ENCODE assay signal across 18 cellular contexts in genomic region chr18:43651067-43651466, GRCh38.
DNase-seq lines count a peak whose midpoint lies in the region; ATAC-seq and TF ChIP-seq lines count a peak whose summit lies in the region.
"Had no signal": no experiment of that assay in that cellular context is flagged by ENCODE, and none has a peak within 500 bp of the region (broad histone marks: within the 10 kb centered on the region; RNA-seq: fewer than 3 reads in every experiment).

No MANE protein-coding gene starts in this region.

- H3K79me2 ChIP-seq in hepatocyte, result no peaks in the 10 kb centered on the region

- WGBS in endodermal cell (ENCODE audit: insufficient coverage in 1 of 2, insufficient read length in 1 of 2), 2 experiments, result no CpG with 5 or more reads among the region's 2 CpGs
- 19% methylated on average over 2 of the region's 2 CpGs for WGBS in hepatocyte (ENCODE audit: low lambda C conversion rate, missing lambda C conversion rate)

- peaks cover 35% of the 10 kb centered on the region for H3K9me3 ChIP-seq in endodermal cell (ENCODE audit: control insufficient read depth, low read length)
- H3K9me3 ChIP-seq in hepatocyte (ENCODE audit: low read depth), result no peaks in the 10 kb centered on the region
- no peaks in the 10 kb centered on the region for H3K9me3 ChIP-seq in T-helper 17 cell (ENCODE audit: control insufficient read depth, low read length, poor library complexity, severe bottlenecking)
- H3K9me3 ChIP-seq in Peyer's patch, result no peaks in the 10 kb centered on the region

- no peak overlapping the region for H2AFZ ChIP-seq in hepatocyte

- H3K9me2 ChIP-seq in hepatocyte (replicated peaks; ENCODE audit: insufficient read depth), result no peaks in the 10 kb centered on the region

- no peak overlapping the region for H3K9ac ChIP-seq in endodermal cell (ENCODE audit: extremely low read depth, low read length, poor library complexity, severe bottlenecking)
- H3K9ac ChIP-seq: BLaER1 had no signal

- no peak overlapping the region for H3K27ac Mint-ChIP-seq in endodermal cell
- H3K27ac Mint-ChIP-seq in nephron, result peak overlapping the region in 2 of 3 experiments; percentile 22 to 83
- H3K27ac Mint-ChIP-seq in T-helper 17 cell, result no peak overlapping the region
- H3K27ac Mint-ChIP-seq: CD14-positive monocyte; CD4-positive, alpha-beta memory T cell; HFFc6 had no signal

- H3K4me3 Mint-ChIP-seq in endodermal cell, result no peak overlapping the region
- H3K4me3 Mint-ChIP-seq in nephron, result no peak overlapping the region
- H3K4me3 Mint-ChIP-seq in T-helper 17 cell, result no peak overlapping the region
- H3K4me3 Mint-ChIP-seq: CD14-positive monocyte; CD4-positive, alpha-beta memory T cell; HFFc6 had no signal

- H3K36me3 ChIP-seq in endodermal cell (ENCODE audit: control insufficient read depth, insufficient read depth, low read length) (no peaks in the 10 kb centered on the region), hepatocyte (replicated peaks; ENCODE audit: insufficient read depth, low read depth) (no peaks in the 10 kb centered on the region), Peyer's patch (no peaks in the 10 kb centered on the region)
- H3K36me3 ChIP-seq: BLaER1 had no signal

- TF ChIP-seq CTCF in endodermal cell (conservative IDR thresholded peaks at IDR 0.05), result no peak
- TF ChIP-seq CTCF in hepatocyte (IDR thresholded peaks at IDR 0.05; ENCODE audit: poor library complexity), result no peak
- no peak for TF ChIP-seq CTCF in nephron (IDR thresholded peaks at IDR 0.05; ENCODE audit: unreplicated experiment in 3 of 3)
- TF ChIP-seq CTCF in Peyer's patch (IDR thresholded peaks at IDR 0.05), result no peak

- H4K20me1 ChIP-seq in hepatocyte (ENCODE audit: insufficient read depth, poor library complexity, severe bottlenecking), result no peaks in the 10 kb centered on the region
- H4K20me1 ChIP-seq: BLaER1 had no signal

- DNase-seq in endodermal cell, result no peak
- no peak for DNase-seq in hepatocyte (ENCODE audit: low spot score)
- DNase-seq in T-helper 17 cell, result no peak
- no peak for DNase-seq in Peyer's patch
- DNase-seq in effector CD8-positive, alpha-beta T cell (lab: John Stamatoyannopoulos, UW), result no peak
- DNase-seq in NCI-H1436 treated with DMSO at 0.1 percent for 48 hours (lab: John Stamatoyannopoulos, UW), result no peak
- DNase-seq: CD4-positive, alpha-beta memory T cell; DMS79 treated with DMSO at 0.1 percent for 48 hours; GF-D8; GOT3; H7; HFFc6 had no signal

- no peaks in the 10 kb centered on the region for H3K27me3 ChIP-seq in endodermal cell (ENCODE audit: control insufficient read depth, insufficient read depth, low read length, poor library complexity, severe bottlenecking)
- no peaks in the 10 kb centered on the region for H3K27me3 ChIP-seq in hepatocyte
- H3K27me3 ChIP-seq in Peyer's patch, result no peaks in the 10 kb centered on the region
- H3K27me3 ChIP-seq: BLaER1 had no signal

- H3K4me1 Mint-ChIP-seq in endodermal cell (peaks cover 15% of the 10 kb centered on the region), nephron (peaks cover 12% of the 10 kb centered on the region), T-helper 17 cell (no peaks in the 10 kb centered on the region)
- H3K4me1 Mint-ChIP-seq: CD14-positive monocyte; CD4-positive, alpha-beta memory T cell had no signal

- no peaks in the 10 kb centered on the region for H3K27me3 Mint-ChIP-seq in endodermal cell (ENCODE audit: insufficient read depth)
- H3K27me3 Mint-ChIP-seq in nephron (ENCODE audit: low read depth), result no peaks in the 10 kb centered on the region
- H3K27me3 Mint-ChIP-seq in T-helper 17 cell, result no peaks in the 10 kb centered on the region
- H3K27me3 Mint-ChIP-seq: CD4-positive, alpha-beta memory T cell had no signal

- H3K36me3 Mint-ChIP-seq in endodermal cell (ENCODE audit: low read depth), result peaks cover 3% of the 10 kb centered on the region
- no peaks in the 10 kb centered on the region for H3K36me3 Mint-ChIP-seq in nephron (ENCODE audit: low read depth)
- H3K36me3 Mint-ChIP-seq in T-helper 17 cell (ENCODE audit: low read depth), result no peaks in the 10 kb centered on the region
- H3K36me3 Mint-ChIP-seq: CD14-positive monocyte; CD4-positive, alpha-beta memory T cell had no signal

- no peak overlapping the region for H3K27ac ChIP-seq in endodermal cell (ENCODE audit: low read depth, low read length)
- no peak overlapping the region for H3K27ac ChIP-seq in hepatocyte
- H3K27ac ChIP-seq in Peyer's patch, result no peak overlapping the region
- H3K27ac ChIP-seq: BLaER1, HL-60 had no signal

- peak; percentile 84 for ATAC-seq in SK-N-SH treated with all-trans-retinoic acid at 6 μM for 48 hours
- ATAC-seq in T-helper 17 cell, result no peak
- ATAC-seq: HCT116 had no signal

- peak overlapping the region; percentile 66 for H3K4me3 ChIP-seq in endodermal cell (ENCODE audit: low read length)
- H3K4me3 ChIP-seq in hepatocyte, result no peak overlapping the region
- H3K4me3 ChIP-seq in Peyer's patch, result no peak overlapping the region
- H3K4me3 ChIP-seq: BLaER1 had no signal

- peak overlapping the region; percentile 27 for H3K4me2 ChIP-seq in hepatocyte
- H3K4me2 ChIP-seq: BLaER1 had no signal

- no peak for TF ChIP-seq POLR2A in Peyer's patch (IDR thresholded peaks at IDR 0.05)

- H3K4me1 ChIP-seq in endodermal cell (ENCODE audit: control insufficient read depth, insufficient read depth, low read length) (peaks cover 3% of the 10 kb centered on the region), hepatocyte (ENCODE audit: insufficient read depth) (no peaks in the 10 kb centered on the region), Peyer's patch (no peaks in the 10 kb centered on the region)
- H3K4me1 ChIP-seq: BLaER1 had no signal

- H3K9me3 Mint-ChIP-seq in endodermal cell (peaks cover 38% of the 10 kb centered on the region), nephron (peaks cover 23% of the 10 kb centered on the region)
- H3K9me3 Mint-ChIP-seq: HFFc6 had no signal

TF ChIP-seq in SK-N-SH treated with all-trans-retinoic acid at 6 μM for 48 hours, 23 proteins besides CTCF, POLR2A, EP300 and RAD21 (continues in another document):
- TF ChIP-seq POU6F1 (CRISPR knock-in tag; IDR thresholded peaks at IDR 0.05; ENCODE audit: borderline replicate concordance, low read depth) (peak; percentile 25; the same call in 1 of the 2 replicates), ZNF70 (CRISPR knock-in tag; IDR thresholded peaks at IDR 0.05) (no peak), PATZ1 (CRISPR knock-in tag; IDR thresholded peaks at IDR 0.05; ENCODE audit: borderline replicate concordance) (0 out of 2 replicates have a peak, but pooled peaks have one; percentile 63), CREB5 (CRISPR knock-in tag; IDR thresholded peaks at IDR 0.05; ENCODE audit: low read depth) (peak; percentile 65; the same call in 1 of the 2 replicates), TOX (CRISPR knock-in tag; IDR thresholded peaks at IDR 0.05; ENCODE audit: borderline replicate concordance) (0 out of 2 replicates have a peak, but pooled peaks have one; percentile 29), ESRRG (CRISPR knock-in tag; IDR thresholded peaks at IDR 0.05) (no peak)

Comparison
In these comparisons a context has a peak if more than half of its experiments do, and no peak if none do; other contexts are left out.
1. H3K27ac Mint-ChIP-seq: peak in nephron (2 of 3); none in endodermal cell (single experiment) and T-helper 17 cell (single experiment).